Comparison of ENCODE assay signal across 1 cellular context in the genomic region with DNA sequence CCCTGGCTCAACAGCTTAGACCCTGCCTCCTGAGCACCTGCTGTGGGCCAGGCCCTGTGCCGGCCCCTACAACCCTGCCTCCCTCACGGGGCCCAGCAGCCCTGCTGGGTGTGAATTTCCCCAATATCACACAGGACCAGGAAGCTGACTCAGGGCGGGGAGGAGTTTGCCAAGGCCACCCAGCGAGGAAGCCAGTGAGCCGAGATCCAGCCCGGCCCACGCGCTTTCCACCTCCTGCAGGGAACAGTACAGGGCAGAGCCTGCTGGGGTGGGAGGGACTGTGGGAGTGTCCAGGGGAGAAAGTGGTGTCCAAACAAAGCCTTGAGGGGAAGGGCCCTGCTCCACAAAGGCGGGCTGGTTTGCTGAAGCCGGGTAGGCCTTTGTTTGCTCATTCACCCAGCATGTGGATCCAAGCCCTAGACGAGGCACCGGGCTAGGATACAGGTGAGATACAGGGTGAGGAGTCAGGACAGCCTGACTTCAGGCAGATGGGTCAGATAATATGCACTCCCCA.
TF ChIP-seq lines count a peak whose summit lies in the region.

No MANE protein-coding gene starts in this region.

TF ChIP-seq in A549, 52 proteins besides CTCF, POLR2A, EP300 and RAD21 (continued from another document):
- TF ChIP-seq, protein P1, sequence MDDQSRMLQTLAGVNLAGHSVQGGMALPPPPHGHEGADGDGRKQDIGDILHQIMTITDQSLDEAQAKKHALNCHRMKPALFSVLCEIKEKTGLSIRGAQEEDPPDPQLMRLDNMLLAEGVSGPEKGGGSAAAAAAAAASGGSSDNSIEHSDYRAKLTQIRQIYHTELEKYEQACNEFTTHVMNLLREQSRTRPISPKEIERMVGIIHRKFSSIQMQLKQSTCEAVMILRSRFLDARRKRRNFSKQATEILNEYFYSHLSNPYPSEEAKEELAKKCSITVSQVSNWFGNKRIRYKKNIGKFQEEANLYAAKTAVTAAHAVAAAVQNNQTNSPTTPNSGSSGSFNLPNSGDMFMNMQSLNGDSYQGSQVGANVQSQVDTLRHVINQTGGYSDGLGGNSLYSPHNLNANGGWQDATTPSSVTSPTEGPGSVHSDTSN (IDR thresholded peaks at IDR 0.05), result no peak
- TF ChIP-seq CBX8 (IDR thresholded peaks at IDR 0.05) (no peak), ESRRA (IDR thresholded peaks at IDR 0.05; ENCODE audit: borderline replicate concordance, low read length) (no peak), BHLHE40 (IDR thresholded peaks at IDR 0.05; ENCODE audit: low read depth, low read length) (no peak), HEYL (CRISPR knock-in tag; IDR thresholded peaks at IDR 0.05) (no peak), RNF2 (IDR thresholded peaks at IDR 0.05; ENCODE audit: borderline replicate concordance, low read depth) (no peak), ZC3H11A (IDR thresholded peaks at IDR 0.05) (no peak), SREBF2 (IDR thresholded peaks at IDR 0.05) (no peak), ZSCAN20 (CRISPR knock-in tag; IDR thresholded peaks at IDR 0.05) (no peak), TP53 (CRISPR knock-in tag; IDR thresholded peaks at IDR 0.05) (no peak), JUNB (IDR thresholded peaks at IDR 0.05) (no peak), MAZ (IDR thresholded peaks at IDR 0.05; ENCODE audit: borderline replicate concordance, low read depth, low read length) (no peak), CEBPB (IDR thresholded peaks at IDR 0.05) (no peak), HOXA7 (CRISPR knock-in tag; IDR thresholded peaks at IDR 0.05) (no peak), HOXB13 (CRISPR knock-in tag; IDR thresholded peaks at IDR 0.05; ENCODE audit: low read depth) (0 out of 2 replicates have a peak, but pooled peaks have one; percentile 64)
- TF ChIP-seq, protein P2, sequence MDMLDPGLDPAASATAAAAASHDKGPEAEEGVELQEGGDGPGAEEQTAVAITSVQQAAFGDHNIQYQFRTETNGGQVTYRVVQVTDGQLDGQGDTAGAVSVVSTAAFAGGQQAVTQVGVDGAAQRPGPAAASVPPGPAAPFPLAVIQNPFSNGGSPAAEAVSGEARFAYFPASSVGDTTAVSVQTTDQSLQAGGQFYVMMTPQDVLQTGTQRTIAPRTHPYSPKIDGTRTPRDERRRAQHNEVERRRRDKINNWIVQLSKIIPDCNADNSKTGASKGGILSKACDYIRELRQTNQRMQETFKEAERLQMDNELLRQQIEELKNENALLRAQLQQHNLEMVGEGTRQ (IDR thresholded peaks at IDR 0.05), result no peak
- TF ChIP-seq, protein P3, sequence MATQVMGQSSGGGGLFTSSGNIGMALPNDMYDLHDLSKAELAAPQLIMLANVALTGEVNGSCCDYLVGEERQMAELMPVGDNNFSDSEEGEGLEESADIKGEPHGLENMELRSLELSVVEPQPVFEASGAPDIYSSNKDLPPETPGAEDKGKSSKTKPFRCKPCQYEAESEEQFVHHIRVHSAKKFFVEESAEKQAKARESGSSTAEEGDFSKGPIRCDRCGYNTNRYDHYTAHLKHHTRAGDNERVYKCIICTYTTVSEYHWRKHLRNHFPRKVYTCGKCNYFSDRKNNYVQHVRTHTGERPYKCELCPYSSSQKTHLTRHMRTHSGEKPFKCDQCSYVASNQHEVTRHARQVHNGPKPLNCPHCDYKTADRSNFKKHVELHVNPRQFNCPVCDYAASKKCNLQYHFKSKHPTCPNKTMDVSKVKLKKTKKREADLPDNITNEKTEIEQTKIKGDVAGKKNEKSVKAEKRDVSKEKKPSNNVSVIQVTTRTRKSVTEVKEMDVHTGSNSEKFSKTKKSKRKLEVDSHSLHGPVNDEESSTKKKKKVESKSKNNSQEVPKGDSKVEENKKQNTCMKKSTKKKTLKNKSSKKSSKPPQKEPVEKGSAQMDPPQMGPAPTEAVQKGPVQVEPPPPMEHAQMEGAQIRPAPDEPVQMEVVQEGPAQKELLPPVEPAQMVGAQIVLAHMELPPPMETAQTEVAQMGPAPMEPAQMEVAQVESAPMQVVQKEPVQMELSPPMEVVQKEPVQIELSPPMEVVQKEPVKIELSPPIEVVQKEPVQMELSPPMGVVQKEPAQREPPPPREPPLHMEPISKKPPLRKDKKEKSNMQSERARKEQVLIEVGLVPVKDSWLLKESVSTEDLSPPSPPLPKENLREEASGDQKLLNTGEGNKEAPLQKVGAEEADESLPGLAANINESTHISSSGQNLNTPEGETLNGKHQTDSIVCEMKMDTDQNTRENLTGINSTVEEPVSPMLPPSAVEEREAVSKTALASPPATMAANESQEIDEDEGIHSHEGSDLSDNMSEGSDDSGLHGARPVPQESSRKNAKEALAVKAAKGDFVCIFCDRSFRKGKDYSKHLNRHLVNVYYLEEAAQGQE (IDR thresholded peaks at IDR 0.05), result no peak
